Comparison of ENCODE assay signal across 28 cellular contexts in genomic region chr17:64403881-64404460, GRCh38. TPM values are rescaled to one million over a fixed set of nuclear protein-coding genes. Genes with fewer than 3 reads are reported as not detected.
DNase-seq lines count a peak whose midpoint lies in the region; ATAC-seq, FAIRE-seq and TF ChIP-seq lines count a peak whose summit lies in the region.
"Had no signal": no experiment of that assay in that cellular context is flagged by ENCODE, and none has a peak within 500 bp of the region (broad histone marks: within the 10 kb centered on the region; RNA-seq: fewer than 3 reads in every experiment).

No MANE protein-coding gene starts in this region.

- H3K4me1 Mint-ChIP-seq in activated CD8-positive, alpha-beta T cell treated with anti-CD3 and anti-CD28 coated beads, Interleukin-2, amount 10 ng/mL, durations not matched to agents 7 days and 5 days (ENCODE audit: low read depth), result peaks cover 54% of the 10 kb centered on the region
- H3K4me1 Mint-ChIP-seq in activated CD8-positive, alpha-beta T cell treated with anti-CD3 and anti-CD28 coated beads for 36 hours (ENCODE audit: low read depth), result peaks cover 32% of the 10 kb centered on the region
- peaks cover 4% of the 10 kb centered on the region for H3K4me1 Mint-ChIP-seq in activated T-helper 17 cell treated with anti-CD3 and anti-CD28 coated beads, Interleukin-2, amount 50 U/mL, for 72 hours
- H3K4me1 Mint-ChIP-seq: WTC11 had no signal

- BruUV-seq in OCI-LY7 (replicated peaks; lab: Mats Ljungman, UMichigan), result no TSS peak

- peak overlapping the region; percentile 2 for H3K27ac Mint-ChIP-seq in activated CD8-positive, alpha-beta T cell treated with anti-CD3 and anti-CD28 coated beads, Interleukin-2, amount 10 ng/mL, durations not matched to agents 7 days and 5 days
- H3K27ac Mint-ChIP-seq in activated CD8-positive, alpha-beta T cell treated with anti-CD3 and anti-CD28 coated beads for 36 hours, result no peak overlapping the region
- no peak overlapping the region for H3K27ac Mint-ChIP-seq in activated T-helper 17 cell treated with anti-CD3 and anti-CD28 coated beads, Interleukin-2, amount 50 U/mL, for 72 hours
- H3K27ac Mint-ChIP-seq: WTC11 had no signal

- TF ChIP-seq CTCF in activated CD8-positive, alpha-beta T cell treated with anti-CD3 and anti-CD28 coated beads for 36 hours (IDR thresholded peaks at IDR 0.05), result no peak
- TF ChIP-seq CTCF in OCI-LY7 (conservative IDR thresholded peaks at IDR 0.05; ENCODE audit: low read length), result no peak
- TF ChIP-seq CTCF in kidney (IDR thresholded peaks at IDR 0.05; ENCODE audit: borderline replicate concordance, extremely low read depth, insufficient read depth), result no peak
- no peak for TF ChIP-seq CTCF in tibial artery (IDR thresholded peaks at IDR 0.05)

- peak overlapping the region; percentile 49 for H3K4me2 ChIP-seq in OCI-LY7 (ENCODE audit: low read length)

- H3K36me3 ChIP-seq in OCI-LY7 (ENCODE audit: insufficient read depth, low read length) (peaks cover 17% of the 10 kb centered on the region), kidney (ENCODE audit: control insufficient read depth in 1 of 2, insufficient read depth in 2 of 2, low read length in 2 of 2) (no peaks in the 10 kb centered on the region), tibial artery (no peaks in the 10 kb centered on the region)
- H3K36me3 ChIP-seq: left lung, ovary, thyroid gland had no signal

- no peaks in the 10 kb centered on the region for H3K9me2 ChIP-seq in OCI-LY7 (ENCODE audit: insufficient read depth, low read length)

- no peaks in the 10 kb centered on the region for H4K20me1 ChIP-seq in OCI-LY7 (ENCODE audit: insufficient read depth, low read length)

- peaks cover 60% of the 10 kb centered on the region; the same call in 1 of the 2 replicates for H3K79me2 ChIP-seq in OCI-LY7 (ENCODE audit: insufficient read depth, low read depth, low read length)

- no peaks in the 10 kb centered on the region for H3K27me3 Mint-ChIP-seq in activated CD8-positive, alpha-beta T cell treated with anti-CD3 and anti-CD28 coated beads, Interleukin-2, amount 10 ng/mL, durations not matched to agents 7 days and 5 days (ENCODE audit: low read depth)
- H3K27me3 Mint-ChIP-seq in activated CD8-positive, alpha-beta T cell treated with anti-CD3 and anti-CD28 coated beads for 36 hours, result no peaks in the 10 kb centered on the region
- H3K27me3 Mint-ChIP-seq in activated T-helper 17 cell treated with anti-CD3 and anti-CD28 coated beads, Interleukin-2, amount 50 U/mL, for 72 hours, result no peaks in the 10 kb centered on the region
- H3K27me3 Mint-ChIP-seq: effector memory CD8-positive, alpha-beta T cell; natural killer cell treated with Interleukin-12 subunit alpha and Interleukin-12 subunit beta and Interleukin-15 and Interleukin-18, amount 100 ng/mL, for 72 hours had no signal

- peak overlapping the region; percentile 70; the same call in 1 of the 2 replicates for H2AFZ ChIP-seq in OCI-LY7 (ENCODE audit: low read length)

- intact Hi-C loops in activated CD8-positive, alpha-beta T cell treated with anti-CD3 and anti-CD28 coated beads for 36 hours (cut with micrococcal nuclease), result no loop called here
- intact Hi-C loops in OCI-LY7 (cut with micrococcal nuclease; ENCODE audit: unreplicated experiment), result loop anchor here (1.0 kb wide), 1 partner anchor 9 kb away; no protein-coding TSS in a partner anchor
- intact Hi-C loops in kidney (cut with DNase I), result no loop called here
- intact Hi-C loops in tibial artery (cut with DNase I; ENCODE audit: low total_unique reads), result no loop called here

- no peaks in the 10 kb centered on the region for H3K27me3 ChIP-seq in tibial artery
- H3K27me3 ChIP-seq: foreskin keratinocyte, left lung, ovary, thyroid gland had no signal

- DNase-seq in activated CD8-positive, alpha-beta T cell treated with anti-CD3 and anti-CD28 coated beads, Interleukin-2, amount 10 ng/mL, durations not matched to agents 7 days and 5 days, result no peak
- no peak for DNase-seq in activated CD8-positive, alpha-beta T cell treated with anti-CD3 and anti-CD28 coated beads for 36 hours
- DNase-seq in OCI-LY7 (ENCODE audit: low spot score), result no peak
- DNase-seq in kidney, result peak; percentile 24
- peak; percentile 5 to 37 for DNase-seq in tibial artery
- DNase-seq in OCI-M1 (lab: John Stamatoyannopoulos, UW), result no peak
- no peak for DNase-seq in substantia nigra (lab: John Stamatoyannopoulos, UW)
- DNase-seq: 8988T; activated CD4-positive, alpha-beta T cell treated with anti-CD3 and anti-CD28 coated beads, Interleukin-2, amount 50 U/mL, for 48 hours; activated effector memory CD4-positive, alpha-beta T cell treated with anti-CD3 and anti-CD28 coated beads, Interleukin-2, amount 50 U/mL, for 16 hours; DMS53; effector memory CD8-positive, alpha-beta T cell; foreskin keratinocyte; GDM1; midbrain; NCI-H1092; NCI-H1930; NCI-H69; SHP77 treated with DMSO at 0.1 percent for 48 hours; stimulated activated CD4-positive, alpha-beta T cell treated with anti-CD3 and anti-CD28 coated beads, Interleukin-4, amount 100 ng/mL, for 1 hour; stimulated activated naive CD4-positive, alpha-beta T cell had no signal

- no peak overlapping the region for H3K4me3 Mint-ChIP-seq in activated CD8-positive, alpha-beta T cell treated with anti-CD3 and anti-CD28 coated beads, Interleukin-2, amount 10 ng/mL, durations not matched to agents 7 days and 5 days
- H3K4me3 Mint-ChIP-seq in activated CD8-positive, alpha-beta T cell treated with anti-CD3 and anti-CD28 coated beads for 36 hours, result no peak overlapping the region
- H3K4me3 Mint-ChIP-seq in activated T-helper 17 cell treated with anti-CD3 and anti-CD28 coated beads, Interleukin-2, amount 50 U/mL, for 72 hours, result no peak overlapping the region
- H3K4me3 Mint-ChIP-seq: natural killer cell treated with Interleukin-12 subunit alpha and Interleukin-12 subunit beta and Interleukin-15 and Interleukin-18, amount 100 ng/mL, for 72 hours; WTC11 had no signal

- POLR2A ChIA-PET in activated CD8-positive, alpha-beta T cell treated with anti-CD3 and anti-CD28 coated beads, Interleukin-2, amount 10 ng/mL, durations not matched to agents 7 days and 5 days (lab: Charles Lee), result interaction anchor here (1.3 kb wide), 1 partner anchor 11 kb away, joined by 5 read pairs; no protein-coding TSS in a partner anchor
- POLR2A ChIA-PET in activated CD8-positive, alpha-beta T cell treated with anti-CD3 and anti-CD28 coated beads for 36 hours (lab: Charles Lee), result no interaction called here
- POLR2A ChIA-PET in OCI-LY7 (lab: Charles Lee), result interaction anchor here (0.5 to 1.5 kb wide), 3 partner anchors 9 to 195 kb away, joined by 3 to 5 read pairs (median 3); no protein-coding TSS in a partner anchor

- no peak overlapping the region for H3K9ac ChIP-seq in kidney (ENCODE audit: low read length in 2 of 2)

- no peaks in the 10 kb centered on the region for H3K36me3 Mint-ChIP-seq in activated CD8-positive, alpha-beta T cell treated with anti-CD3 and anti-CD28 coated beads, Interleukin-2, amount 10 ng/mL, durations not matched to agents 7 days and 5 days (ENCODE audit: low read depth)
- H3K36me3 Mint-ChIP-seq in activated CD8-positive, alpha-beta T cell treated with anti-CD3 and anti-CD28 coated beads for 36 hours (ENCODE audit: low read depth), result peaks cover 7% of the 10 kb centered on the region
- H3K36me3 Mint-ChIP-seq in activated T-helper 17 cell treated with anti-CD3 and anti-CD28 coated beads, Interleukin-2, amount 50 U/mL, for 72 hours (ENCODE audit: low read depth), result no peaks in the 10 kb centered on the region
- H3K36me3 Mint-ChIP-seq: natural killer cell treated with Interleukin-12 subunit alpha and Interleukin-12 subunit beta and Interleukin-15 and Interleukin-18, amount 100 ng/mL, for 72 hours; WTC11 had no signal

- FAIRE-seq in kidney (lab: Jason Lieb, UNC), result no peak
- FAIRE-seq: GM18507 had no signal

- CTCF ChIA-PET in activated CD8-positive, alpha-beta T cell treated with anti-CD3 and anti-CD28 coated beads, Interleukin-2, amount 10 ng/mL, durations not matched to agents 7 days and 5 days (lab: Charles Lee), result interaction anchor here (1.1 to 8.2 kb wide), 4 partner anchors 10 to 83 kb away, joined by 3 to 51 read pairs (median 4); partner anchors contain the start of gene PECAM1
- CTCF ChIA-PET in activated CD8-positive, alpha-beta T cell treated with anti-CD3 and anti-CD28 coated beads for 36 hours (lab: Charles Lee), result interaction anchor here (1.2 to 1.4 kb wide), 3 partner anchors 9 to 83 kb away, joined by 3 to 4 read pairs (median 3); no protein-coding TSS in a partner anchor
- CTCF ChIA-PET in OCI-LY7 (lab: Charles Lee; ENCODE audit: unreplicated experiment), result interaction anchor here (1.1 kb wide), 1 partner anchor 8 kb away, joined by 4 read pairs; no protein-coding TSS in a partner anchor

- H3K4me3 ChIP-seq in OCI-LY7 (ENCODE audit: low read depth, low read length, poor library complexity, severe bottlenecking), result peak overlapping the region; percentile 37
- no peak overlapping the region for H3K4me3 ChIP-seq in kidney (ENCODE audit: low read length in 2 of 2)
- H3K4me3 ChIP-seq in tibial artery, result no peak overlapping the region
- H3K4me3 ChIP-seq: left lung, ovary, thyroid gland had no signal

- H3K9me3 ChIP-seq in OCI-LY7 (ENCODE audit: low read length), result no peaks in the 10 kb centered on the region
- no peaks in the 10 kb centered on the region for H3K9me3 ChIP-seq in kidney (ENCODE audit: control insufficient read depth in 1 of 2, low read length in 2 of 2)
- H3K9me3 ChIP-seq in tibial artery, result no peaks in the 10 kb centered on the region
- H3K9me3 ChIP-seq: left lung, ovary, thyroid gland had no signal

- peak overlapping the region; percentile 61 for H3K27ac ChIP-seq in OCI-LY7 (ENCODE audit: low read depth, low read length, poor library complexity, severe bottlenecking)
- no peak overlapping the region for H3K27ac ChIP-seq in kidney (ENCODE audit: low read depth in 2 of 2, low read length in 2 of 2)
- H3K27ac ChIP-seq in tibial artery, result no peak overlapping the region
- no peak overlapping the region for H3K27ac ChIP-seq in substantia nigra (ENCODE audit: low read depth, low read length, poor library complexity, severe bottlenecking)
- H3K27ac ChIP-seq: foreskin keratinocyte, ovary, thyroid gland had no signal

- no peak for ATAC-seq in activated CD8-positive, alpha-beta T cell treated with anti-CD3 and anti-CD28 coated beads, Interleukin-2, amount 10 ng/mL, durations not matched to agents 7 days and 5 days
- ATAC-seq in activated CD8-positive, alpha-beta T cell treated with anti-CD3 and anti-CD28 coated beads for 36 hours, result no peak
- ATAC-seq in activated T-helper 17 cell treated with anti-CD3 and anti-CD28 coated beads, Interleukin-2, amount 50 U/mL, for 72 hours (replicated peaks), result no peak
- ATAC-seq: effector memory CD8-positive, alpha-beta T cell; foreskin keratinocyte; natural killer cell treated with Interleukin-12 subunit alpha and Interleukin-12 subunit beta and Interleukin-15 and Interleukin-18, amount 100 ng/mL, for 72 hours; WTC11 had no signal

- H3K9me3 Mint-ChIP-seq in activated CD8-positive, alpha-beta T cell treated with anti-CD3 and anti-CD28 coated beads, Interleukin-2, amount 10 ng/mL, durations not matched to agents 7 days and 5 days (ENCODE audit: insufficient read depth), result no peaks in the 10 kb centered on the region
- H3K9me3 Mint-ChIP-seq in activated CD8-positive, alpha-beta T cell treated with anti-CD3 and anti-CD28 coated beads for 36 hours, result peaks cover 1% of the 10 kb centered on the region
- H3K9me3 Mint-ChIP-seq in activated T-helper 17 cell treated with anti-CD3 and anti-CD28 coated beads, Interleukin-2, amount 50 U/mL, for 72 hours, result no peaks in the 10 kb centered on the region
- H3K9me3 Mint-ChIP-seq: effector memory CD8-positive, alpha-beta T cell; natural killer cell treated with Interleukin-12 subunit alpha and Interleukin-12 subunit beta and Interleukin-15 and Interleukin-18, amount 100 ng/mL, for 72 hours had no signal

- peaks cover 50% of the 10 kb centered on the region for H3K4me1 ChIP-seq in OCI-LY7 (ENCODE audit: insufficient read depth, low read length, poor library complexity, severe bottlenecking)
- H3K4me1 ChIP-seq in kidney (ENCODE audit: control insufficient read depth in 1 of 2, insufficient read depth in 1 of 2, low read depth in 1 of 2, low read length in 2 of 2), result peaks cover 0 to 2% of the 10 kb centered on the region in 2 donors
- no peaks in the 10 kb centered on the region for H3K4me1 ChIP-seq in tibial artery

RNA-seq across cellular contexts. Expression of gene PECAM1, which starts 13.3 kb away (rescaled TPM):
- total RNA-seq in activated CD8-positive, alpha-beta T cell treated with anti-CD3 and anti-CD28 coated beads, Interleukin-2, amount 10 ng/mL, durations not matched to agents 7 days and 5 days, result 100 to 1,000 TPM; 188 to 197 TPM
- 10 to 100 TPM; 58.2 to 64.4 TPM for total RNA-seq in activated CD8-positive, alpha-beta T cell treated with anti-CD3 and anti-CD28 coated beads for 36 hours
- total RNA-seq in OCI-LY7 (2014; rRNA removed; shearing (Covaris generic)), result 14.1 and 16.6 TPM in 2 replicates
- 25.8 and 28.4 TPM in 2 replicates for total RNA-seq in OCI-LY7 (2022)
- total RNA-seq in kidney, result 321 TPM
- 44.3 TPM for polyA plus RNA-seq in kidney (ENCODE audit: insufficient read depth, low read depth, low replicate concordance)
- total RNA-seq in activated T-helper 17 cell treated with anti-CD3 and anti-CD28 coated beads, Interleukin-2, amount 50 U/mL, for 72 hours, result under 1 TPM; 0.09 to 0.19 TPM
- total RNA-seq: foreskin keratinocyte had no signal
- polyA plus RNA-seq: foreskin keratinocyte had no signal

RNA-seq across cellular contexts. Expression of gene MILR1, which starts 44.9 kb away (rescaled TPM):
- total RNA-seq in activated CD8-positive, alpha-beta T cell treated with anti-CD3 and anti-CD28 coated beads, Interleukin-2, amount 10 ng/mL, durations not matched to agents 7 days and 5 days, result 1 to 10 TPM; 1.7 to 2.3 TPM
- 1 to 10 TPM; 1.3 to 2.3 TPM for total RNA-seq in activated CD8-positive, alpha-beta T cell treated with anti-CD3 and anti-CD28 coated beads for 36 hours
- total RNA-seq in OCI-LY7 (2014; rRNA removed; shearing (Covaris generic)), result 68.7 and 73.6 TPM in 2 replicates
- total RNA-seq in OCI-LY7 (2022) (92.2 and 101 TPM in 2 replicates), kidney (17.8 TPM)
- 2.2 TPM for polyA plus RNA-seq in kidney (ENCODE audit: insufficient read depth, low read depth, low replicate concordance)
- not detected for total RNA-seq in activated T-helper 17 cell treated with anti-CD3 and anti-CD28 coated beads, Interleukin-2, amount 50 U/mL, for 72 hours
- total RNA-seq: foreskin keratinocyte, WTC11 had no signal
- polyA plus RNA-seq: foreskin keratinocyte had no signal

Comparison
In these comparisons a context has a peak if more than half of its experiments do, and no peak if none do; other contexts are left out.
1. DNase-seq: peak in kidney (single experiment) and tibial artery (2 of 2); none in activated CD8-positive, alpha-beta T cell treated with anti-CD3 and anti-CD28 coated beads, Interleukin-2, amount 10 ng/mL, durations not matched to agents 7 days and 5 days (single experiment), activated CD8-positive, alpha-beta T cell treated with anti-CD3 and anti-CD28 coated beads for 36 hours (single experiment), OCI-LY7 (single experiment), OCI-M1 (single experiment) and substantia nigra (0 of 49).
2. RNA of gene PECAM1, which starts 13.3 kb away (total RNA-seq): 321 TPM in kidney (single experiment), 188 to 197 TPM in activated CD8-positive, alpha-beta T cell treated with anti-CD3 and anti-CD28 coated beads, Interleukin-2, amount 10 ng/mL, durations not matched to agents 7 days and 5 days, 58.2 to 64.4 TPM in activated CD8-positive, alpha-beta T cell treated with anti-CD3 and anti-CD28 coated beads for 36 hours and 14.1 to 28.4 TPM in OCI-LY7; 0.09 to 0.19 TPM in activated T-helper 17 cell treated with anti-CD3 and anti-CD28 coated beads, Interleukin-2, amount 50 U/mL, for 72 hours; every median in the first group is over 10 times any median in the second.